ENCODE assay signal across 1 cellular context in the genomic region with DNA sequence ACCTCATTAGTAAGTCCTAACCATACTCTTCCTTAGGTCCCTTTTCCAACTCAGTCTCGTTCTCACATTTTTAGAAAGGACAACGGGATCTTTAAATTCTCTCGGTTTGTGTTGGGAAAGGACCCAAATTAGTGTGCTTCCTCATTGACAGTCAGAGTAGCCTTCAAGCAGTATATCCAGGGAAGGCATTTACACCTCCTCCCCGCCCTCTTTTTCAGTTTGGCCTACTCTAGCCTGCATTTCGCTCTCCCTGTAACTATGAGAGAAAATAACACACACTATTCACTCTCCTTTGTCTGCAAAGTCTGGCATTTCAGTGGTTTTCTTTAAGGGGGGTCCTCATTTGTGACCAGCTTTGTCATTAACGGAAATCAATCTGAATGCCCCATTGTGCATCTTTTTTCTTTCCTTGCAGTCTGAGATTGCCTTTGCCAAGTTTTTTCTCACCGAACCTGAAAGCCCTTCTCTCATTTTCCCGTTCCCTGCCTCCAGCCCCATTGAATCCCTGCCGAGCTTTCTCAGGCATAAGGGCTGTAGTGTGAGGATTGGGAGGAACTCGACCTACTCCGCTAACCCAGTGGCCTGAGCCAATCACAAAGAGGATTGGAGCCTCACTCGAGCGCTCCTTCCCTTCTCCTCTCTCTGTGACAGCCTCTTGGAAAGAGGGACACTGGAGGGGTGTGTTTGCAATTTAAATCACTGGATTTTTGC.
TF ChIP-seq lines count a peak whose summit lies in the region.

No MANE protein-coding gene starts in this region.

TF ChIP-seq in HepG2, 621 proteins besides CTCF, POLR2A, EP300 and RAD21:
- TF ChIP-seq SMC3 (IDR thresholded peaks at IDR 0.05; ENCODE audit: low read length) (no peak), KDM5A (IDR thresholded peaks at IDR 0.05; ENCODE audit: borderline replicate concordance, low read length) (no peak), RFX3 (CRISPR knock-in tag; IDR thresholded peaks at IDR 0.05) (no peak), BCL6 (CRISPR knock-in tag; IDR thresholded peaks at IDR 0.05) (no peak), KLF12 (CRISPR knock-in tag; IDR thresholded peaks at IDR 0.05; ENCODE audit: borderline replicate concordance) (no peak)
- TF ChIP-seq, protein P1, sequence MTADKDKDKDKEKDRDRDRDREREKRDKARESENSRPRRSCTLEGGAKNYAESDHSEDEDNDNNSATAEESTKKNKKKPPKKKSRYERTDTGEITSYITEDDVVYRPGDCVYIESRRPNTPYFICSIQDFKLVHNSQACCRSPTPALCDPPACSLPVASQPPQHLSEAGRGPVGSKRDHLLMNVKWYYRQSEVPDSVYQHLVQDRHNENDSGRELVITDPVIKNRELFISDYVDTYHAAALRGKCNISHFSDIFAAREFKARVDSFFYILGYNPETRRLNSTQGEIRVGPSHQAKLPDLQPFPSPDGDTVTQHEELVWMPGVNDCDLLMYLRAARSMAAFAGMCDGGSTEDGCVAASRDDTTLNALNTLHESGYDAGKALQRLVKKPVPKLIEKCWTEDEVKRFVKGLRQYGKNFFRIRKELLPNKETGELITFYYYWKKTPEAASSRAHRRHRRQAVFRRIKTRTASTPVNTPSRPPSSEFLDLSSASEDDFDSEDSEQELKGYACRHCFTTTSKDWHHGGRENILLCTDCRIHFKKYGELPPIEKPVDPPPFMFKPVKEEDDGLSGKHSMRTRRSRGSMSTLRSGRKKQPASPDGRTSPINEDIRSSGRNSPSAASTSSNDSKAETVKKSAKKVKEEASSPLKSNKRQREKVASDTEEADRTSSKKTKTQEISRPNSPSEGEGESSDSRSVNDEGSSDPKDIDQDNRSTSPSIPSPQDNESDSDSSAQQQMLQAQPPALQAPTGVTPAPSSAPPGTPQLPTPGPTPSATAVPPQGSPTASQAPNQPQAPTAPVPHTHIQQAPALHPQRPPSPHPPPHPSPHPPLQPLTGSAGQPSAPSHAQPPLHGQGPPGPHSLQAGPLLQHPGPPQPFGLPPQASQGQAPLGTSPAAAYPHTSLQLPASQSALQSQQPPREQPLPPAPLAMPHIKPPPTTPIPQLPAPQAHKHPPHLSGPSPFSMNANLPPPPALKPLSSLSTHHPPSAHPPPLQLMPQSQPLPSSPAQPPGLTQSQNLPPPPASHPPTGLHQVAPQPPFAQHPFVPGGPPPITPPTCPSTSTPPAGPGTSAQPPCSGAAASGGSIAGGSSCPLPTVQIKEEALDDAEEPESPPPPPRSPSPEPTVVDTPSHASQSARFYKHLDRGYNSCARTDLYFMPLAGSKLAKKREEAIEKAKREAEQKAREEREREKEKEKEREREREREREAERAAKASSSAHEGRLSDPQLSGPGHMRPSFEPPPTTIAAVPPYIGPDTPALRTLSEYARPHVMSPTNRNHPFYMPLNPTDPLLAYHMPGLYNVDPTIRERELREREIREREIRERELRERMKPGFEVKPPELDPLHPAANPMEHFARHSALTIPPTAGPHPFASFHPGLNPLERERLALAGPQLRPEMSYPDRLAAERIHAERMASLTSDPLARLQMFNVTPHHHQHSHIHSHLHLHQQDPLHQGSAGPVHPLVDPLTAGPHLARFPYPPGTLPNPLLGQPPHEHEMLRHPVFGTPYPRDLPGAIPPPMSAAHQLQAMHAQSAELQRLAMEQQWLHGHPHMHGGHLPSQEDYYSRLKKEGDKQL (CRISPR knock-in tag; IDR thresholded peaks at IDR 0.05; ENCODE audit: low read depth), result no peak
- TF ChIP-seq, protein P2, sequence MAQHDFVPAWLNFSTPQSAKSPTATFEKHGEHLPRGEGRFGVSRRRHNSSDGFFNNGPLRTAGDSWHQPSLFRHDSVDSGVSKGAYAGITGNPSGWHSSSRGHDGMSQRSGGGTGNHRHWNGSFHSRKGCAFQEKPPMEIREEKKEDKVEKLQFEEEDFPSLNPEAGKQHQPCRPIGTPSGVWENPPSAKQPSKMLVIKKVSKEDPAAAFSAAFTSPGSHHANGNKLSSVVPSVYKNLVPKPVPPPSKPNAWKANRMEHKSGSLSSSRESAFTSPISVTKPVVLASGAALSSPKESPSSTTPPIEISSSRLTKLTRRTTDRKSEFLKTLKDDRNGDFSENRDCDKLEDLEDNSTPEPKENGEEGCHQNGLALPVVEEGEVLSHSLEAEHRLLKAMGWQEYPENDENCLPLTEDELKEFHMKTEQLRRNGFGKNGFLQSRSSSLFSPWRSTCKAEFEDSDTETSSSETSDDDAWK (CRISPR knock-in tag; IDR thresholded peaks at IDR 0.05), result no peak
- TF ChIP-seq, protein P3, sequence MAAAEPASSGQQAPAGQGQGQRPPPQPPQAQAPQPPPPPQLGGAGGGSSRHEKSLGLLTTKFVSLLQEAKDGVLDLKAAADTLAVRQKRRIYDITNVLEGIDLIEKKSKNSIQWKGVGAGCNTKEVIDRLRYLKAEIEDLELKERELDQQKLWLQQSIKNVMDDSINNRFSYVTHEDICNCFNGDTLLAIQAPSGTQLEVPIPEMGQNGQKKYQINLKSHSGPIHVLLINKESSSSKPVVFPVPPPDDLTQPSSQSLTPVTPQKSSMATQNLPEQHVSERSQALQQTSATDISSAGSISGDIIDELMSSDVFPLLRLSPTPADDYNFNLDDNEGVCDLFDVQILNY (CRISPR knock-in tag; conservative IDR thresholded peaks at IDR 0.05), result no peak
